ENCODE assay signal across 8 cellular contexts in genomic region chr18:50281295-50281971, GRCh38. TPM values are rescaled to one million over a fixed set of nuclear protein-coding genes. Genes with fewer than 3 reads are reported as not detected.
DNase-seq lines count a peak whose midpoint lies in the region; ATAC-seq and TF ChIP-seq lines count a peak whose summit lies in the region.

Gene MBD1 (minus strand): TSS chr18:50281523. CDS start chr18:50279992, 1,531 bp downstream.

- intact Hi-C loops in head of caudate nucleus (cut with DNase I) = loop anchor here (5.0 kb wide), 1 partner anchor 96 kb away; the partner anchor contains the start of gene SKA1
- intact Hi-C loops in ovary (cut with DNase I) = loop anchor here in 1 of 4 donors (10.0 kb wide), 1 partner anchor 787 kb away; the partner anchor contains the start of gene RPL17
- intact Hi-C loops in thyroid gland (cut with DNase I) = loop anchor here (10.0 kb wide), 1 partner anchor 73 kb away; no protein-coding TSS in a partner anchor

- 0 to 1% (median 1%) methylated on average over 62 to 63 of the region's 63 CpGs for WGBS in ovary, 3 donors
- 0 to 1% methylated on average over 23 to 45 of the region's 63 CpGs for WGBS in thyroid gland, 2 donors

- H3K27me3 ChIP-seq in ovary (no peaks in the 10 kb centered on the region), thyroid gland (no peaks in the 10 kb centered on the region)

- H3K36me3 ChIP-seq in ovary (no peaks in the 10 kb centered on the region), thyroid gland (peaks cover 17 to 20% of the 10 kb centered on the region in 2 donors)

- TF ChIP-seq POLR2A in ovary (IDR thresholded peaks at IDR 0.05) (peak; percentile 78), thyroid gland (IDR thresholded peaks at IDR 0.05) (peak; percentile 52 to 87)

- TF ChIP-seq CTCF in GM12873 (IDR thresholded peaks at IDR 0.05; ENCODE audit: insufficient read depth, low read depth, low read length, missing control alignments) (peak; percentile 40), ovary (IDR thresholded peaks at IDR 0.05) (peak; percentile 48 to 58 (median 50)), thyroid gland (IDR thresholded peaks at IDR 0.05) (peak in 3 of 6 experiments; percentile 12 to 29 (median 19))

- H3K27ac ChIP-seq in ovary (peak within 1 kb of the TSS; percentile 75 to 84), thyroid gland (peak within 1 kb of the TSS; percentile 92 to 94 (median 94))

- H3K4me1 ChIP-seq in ovary (ENCODE audit: insufficient read depth) = peaks cover 10% of the 10 kb centered on the region
- H3K4me1 ChIP-seq in thyroid gland = peaks cover 17% of the 10 kb centered on the region in 2 donors

- H3K4me3 ChIP-seq in ovary (peak within 1 kb of the TSS; percentile 95), thyroid gland (replicated peaks in 1 of 3) (peak within 1 kb of the TSS; percentile 62 to 85 (median 65))

- ATAC-seq in HG02759 (IDR thresholded peaks at IDR 0.05; ENCODE audit: unreplicated experiment) = peak; percentile 94

- TF ChIP-seq EP300 in ovary (IDR thresholded peaks at IDR 0.05) = no peak

- DNase-seq in NCI-H1417 (lab: John Stamatoyannopoulos, UW) (peak; percentile 96 to 99 (median 98)), SW 1271 (lab: John Stamatoyannopoulos, UW) (peak; percentile 90 to 91), head of caudate nucleus (peak; percentile 94 to 99 (median 98)), ovary (peak; percentile 96 to 98 (median 97)), thyroid gland (peak; percentile 98 to 99)
- DNase-seq in activated naive CD8-positive, alpha-beta T cell treated with anti-CD3 and anti-CD28 coated beads, Interleukin-2, amount 50 U/mL, for 16 hours (ENCODE audit: low read depth, low spot score) = peak; percentile 93

- H3K9me3 ChIP-seq in ovary (no peaks in the 10 kb centered on the region), thyroid gland (no peaks in the 10 kb centered on the region)

RNA-seq across cellular contexts. Expression of gene MBD1, which starts in this region (rescaled TPM):
- total RNA-seq in ovary = 10 to 100 TPM; 47.7 to 78.5 (median 61.7) TPM
- 10 to 100 TPM; 30.1 to 37.8 TPM for polyA plus RNA-seq in ovary
- total RNA-seq in thyroid gland = 10 to 100 TPM; 62.6 to 98.8 (median 90.6) TPM

Comparison
In these comparisons a context has a peak if more than half of its experiments do, and no peak if none do; other contexts are left out.
1. Peak in every context shown above with its lines: DNase-seq, ATAC-seq, H3K4me3 ChIP-seq and H3K27ac ChIP-seq.